In the genomic region with DNA sequence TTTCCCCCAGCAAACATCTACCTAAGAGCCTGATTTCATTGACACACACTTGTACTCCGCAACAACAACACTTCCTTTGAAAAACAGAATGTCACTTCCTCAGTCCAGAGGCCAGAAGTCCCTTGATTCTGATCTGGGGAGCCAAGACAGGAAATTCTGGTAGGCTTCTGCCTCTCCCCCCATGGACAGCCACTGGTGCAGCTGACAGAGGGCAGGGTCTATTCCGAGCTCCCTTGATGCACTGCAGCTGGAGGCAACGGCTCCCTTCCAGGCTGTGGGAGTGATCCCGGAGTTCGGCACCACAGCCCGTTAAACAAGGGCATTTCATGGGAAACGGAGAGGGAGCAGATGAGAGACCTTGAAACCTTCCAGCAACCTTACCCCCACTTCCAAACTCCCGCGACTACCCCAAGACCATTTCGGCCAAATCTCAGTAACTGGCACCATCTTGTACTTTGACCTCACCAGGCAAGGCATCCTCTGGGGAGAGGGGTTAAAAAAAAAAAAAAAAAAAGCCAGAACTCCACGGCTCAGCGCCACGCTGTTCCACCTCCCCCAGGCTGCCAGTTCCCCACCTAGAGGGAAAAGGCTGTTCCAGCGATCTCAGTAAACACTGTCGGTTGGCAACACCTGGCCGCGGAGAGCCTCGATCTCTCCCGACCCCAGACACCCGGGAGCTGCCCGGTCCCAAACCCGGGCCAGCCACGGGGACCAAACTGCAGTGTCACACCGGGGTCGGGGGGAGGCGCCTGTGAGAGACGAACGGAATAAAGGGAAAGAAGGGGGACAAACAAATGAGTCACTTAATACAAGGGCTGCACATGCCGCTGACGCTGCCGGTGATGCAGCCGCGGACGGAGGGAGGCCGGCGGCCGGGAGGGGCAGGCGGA, we compare ENCODE assay signal across 9 cellular contexts. TPM values are rescaled to one million over a fixed set of nuclear protein-coding genes. Genes with fewer than 3 reads are reported as not detected.
DNase-seq lines count a peak whose midpoint lies in the region; ATAC-seq, FAIRE-seq and TF ChIP-seq lines count a peak whose summit lies in the region.
"Had no signal": no experiment of that assay in that cellular context is flagged by ENCODE, and none has a peak within 500 bp of the region (broad histone marks: within the 10 kb centered on the region; RNA-seq: fewer than 3 reads in every experiment).

No MANE protein-coding gene starts in this region.

- TF ChIP-seq CTCF in VCaP (conservative IDR thresholded peaks at IDR 0.05): peak; percentile 76

- in situ Hi-C loops in T47D (cut with HindIII; ENCODE audit: low pct_unique_long_range_greater_than_20kb, low sequenced_read_pairs): no loop called here

- peak; percentile 28 to 75 for DNase-seq in NCI-H187 (lab: John Stamatoyannopoulos, UW)
- DNase-seq in NCI-H187 treated with DMSO at 0.1 percent for 48 hours (lab: John Stamatoyannopoulos, UW): no peak
- peak; percentile 75 for DNase-seq in NCI-H2171 (lab: John Stamatoyannopoulos, UW)
- peak; percentile 78 to 90 for DNase-seq in T47D (ENCODE audit: low read depth in 1 of 2, low spot score in 1 of 2)
- peak; percentile 72 for DNase-seq in iPS-NIHi7 (ENCODE audit: extremely low spot score)
- DNase-seq in small intestine: peak; percentile 89

- WGBS in small intestine, 3 donors: 1 to 2% (median 2%) methylated on average over 32 to 38 of the region's 38 CpGs

- no peaks in the 10 kb centered on the region for H3K27me3 ChIP-seq in small intestine (ENCODE audit: control insufficient read depth in 2 of 2, insufficient read depth in 2 of 2, low read length in 2 of 2)

- H3K9me3 ChIP-seq in small intestine (ENCODE audit: control insufficient read depth, low read depth): no peaks in the 10 kb centered on the region

- H3K27ac ChIP-seq in VCaP: peak overlapping the region; percentile 68
- H3K27ac ChIP-seq in small intestine (ENCODE audit: low read depth in 1 of 2, low read length in 1 of 2): peak overlapping the region; percentile 93 to 94

- FAIRE-seq in small intestine (lab: Jason Lieb, UNC): no peak
- FAIRE-seq: A204.1 had no signal

- peak overlapping the region; percentile 86 for H3K4me3 ChIP-seq in small intestine (ENCODE audit: low read depth in 1 of 2, low read length in 2 of 2)

- no peaks in the 10 kb centered on the region for H3K36me3 ChIP-seq in small intestine (ENCODE audit: control insufficient read depth in 2 of 2, insufficient read depth in 2 of 2, low read length in 2 of 2)

- H3K4me1 ChIP-seq in small intestine (ENCODE audit: control insufficient read depth in 2 of 2, insufficient read depth in 1 of 2, low read depth in 1 of 2, low read length in 1 of 2): peaks cover 0 to 7% of the 10 kb centered on the region in 2 donors

- ATAC-seq in HG03097 (IDR thresholded peaks at IDR 0.05; ENCODE audit: low FRiP score, unreplicated experiment): peak; percentile 39

RNA-seq across cellular contexts. Expression of gene GAB2, which starts 1.1 kb away (rescaled TPM):
- polyA plus RNA-seq in small intestine: 10 to 100 TPM in 1 of 3 donors, 1 to 10 TPM in 2; 6.8 to 13.6 (median 8.7) TPM
